17 cellular contexts compared by ENCODE assay signal in genomic region chr4:121358473-121358872, GRCh38. TPM values are rescaled to one million over a fixed set of nuclear protein-coding genes. Genes with fewer than 3 reads are reported as not detected.
A peak's percentile ranks its signal among the peaks of the same experiment; 100 is the strongest.
DNase-seq lines count a peak whose midpoint lies in the region; ATAC-seq and TF ChIP-seq lines count a peak whose summit lies in the region.
"Had no signal": no experiment of that assay in that cellular context is flagged by ENCODE, and none has a peak within 500 bp of the region (broad histone marks: within the 10 kb centered on the region; RNA-seq: fewer than 3 reads in every experiment).

No MANE protein-coding gene starts in this region.

- peaks cover 15 to 16% of the 10 kb centered on the region in 2 donors for H3K9me3 Mint-ChIP-seq in stimulated activated naive CD8-positive, alpha-beta T cell treated with anti-CD3 and anti-CD28 coated beads, Interleukin-15, amount 100 ng/mL, for 72 hours

- in situ Hi-C loops in brain microvascular endothelial cell (cut with HindIII; ENCODE audit: low pct_ligation_motif_present, low sequenced_read_pairs), result no loop called here

- H3K36me3 ChIP-seq in brain microvascular endothelial cell (replicated peaks) (no peaks in the 10 kb centered on the region), ascending aorta (no peaks in the 10 kb centered on the region)

- H3K27ac ChIP-seq in brain microvascular endothelial cell (no peak overlapping the region), ascending aorta (no peak overlapping the region)

- H3K27me3 ChIP-seq in brain microvascular endothelial cell (replicated peaks) (no peaks in the 10 kb centered on the region), ascending aorta (no peaks in the 10 kb centered on the region)

- no peaks in the 10 kb centered on the region for H3K4me1 Mint-ChIP-seq in stimulated activated naive CD8-positive, alpha-beta T cell treated with anti-CD3 and anti-CD28 coated beads, Interleukin-15, amount 100 ng/mL, for 72 hours
- H3K4me1 Mint-ChIP-seq: CD4-positive, CD25-positive, alpha-beta regulatory T cell had no signal

- intact Hi-C loops in ascending aorta (cut with DNase I), result no loop called here

- no peak overlapping the region for H3K4me3 ChIP-seq in brain microvascular endothelial cell (ENCODE audit: low read depth, low read length)
- H3K4me3 ChIP-seq in ascending aorta, result no peak overlapping the region
- H3K4me3 ChIP-seq: mucosa of descending colon had no signal

- H3K27me3 Mint-ChIP-seq in stimulated activated naive CD8-positive, alpha-beta T cell treated with anti-CD3 and anti-CD28 coated beads, Interleukin-15, amount 100 ng/mL, for 72 hours, result peaks cover 31% of the 10 kb centered on the region

- H3K9me3 ChIP-seq in ascending aorta, result no peaks in the 10 kb centered on the region

- no peak for ATAC-seq in stimulated activated naive CD8-positive, alpha-beta T cell treated with anti-CD3 and anti-CD28 coated beads, Interleukin-15, amount 100 ng/mL, for 72 hours
- ATAC-seq in GM19463 (IDR thresholded peaks at IDR 0.05; ENCODE audit: unreplicated experiment), result no peak
- ATAC-seq: activated T-cell treated with anti-CD3 and anti-CD28 coated beads, Interleukin-2, amount 50 U/mL, for 4 hours; mucosa of descending colon had no signal

- no peaks in the 10 kb centered on the region for H3K4me1 ChIP-seq in ascending aorta

- peak; percentile 53 for DNase-seq in COLO829 (ENCODE audit: low spot score)
- DNase-seq in M059J (ENCODE audit: low read depth), result peak; percentile 52
- peak; percentile 34 for DNase-seq in brain microvascular endothelial cell
- DNase-seq in lung microvascular endothelial cell (ENCODE audit: low read depth in 2 of 2), result peak; percentile 10
- no peak for DNase-seq in retina
- DNase-seq in stimulated activated naive CD8-positive, alpha-beta T cell treated with anti-CD3 and anti-CD28 coated beads, Interleukin-15, amount 100 ng/mL, for 72 hours, result no peak
- DNase-seq in ascending aorta (ENCODE audit: low spot score in 2 of 2), result no peak
- DNase-seq: activated T-cell treated with anti-CD3 and anti-CD28 coated beads, Interleukin-2, amount 50 U/mL, for 4 hours; CD4-positive, CD25-positive, alpha-beta regulatory T cell; mucosa of descending colon; NCI-H146; NCI-H748 treated with DMSO at 0.1 percent for 48 hours; posterior cingulate gyrus; stimulated activated CD4-positive, alpha-beta T cell treated with anti-CD3 and anti-CD28 coated beads, Interleukin-4, amount 100 ng/mL, for 1 hour; stimulated activated naive CD4-positive, alpha-beta T cell had no signal

- no peak overlapping the region for H3K4me3 Mint-ChIP-seq in stimulated activated naive CD8-positive, alpha-beta T cell treated with anti-CD3 and anti-CD28 coated beads, Interleukin-15, amount 100 ng/mL, for 72 hours
- H3K4me3 Mint-ChIP-seq: activated T-cell treated with anti-CD3 and anti-CD28 coated beads, Interleukin-2, amount 50 U/mL, for 4 hours; CD4-positive, CD25-positive, alpha-beta regulatory T cell had no signal

- TF ChIP-seq CTCF in brain microvascular endothelial cell (IDR thresholded peaks at IDR 0.05; ENCODE audit: low read depth, low read length, missing control alignments) (no peak), ascending aorta (IDR thresholded peaks at IDR 0.05) (no peak)

- H3K27ac Mint-ChIP-seq in stimulated activated naive CD8-positive, alpha-beta T cell treated with anti-CD3 and anti-CD28 coated beads, Interleukin-15, amount 100 ng/mL, for 72 hours, result no peak overlapping the region
- H3K27ac Mint-ChIP-seq: CD4-positive, CD25-positive, alpha-beta regulatory T cell had no signal

RNA-seq across cellular contexts. Expression of gene QRFPR, which starts 22.3 kb away (rescaled TPM):
- not detected in 2 replicates for total RNA-seq in M059J (2014; rRNA removed; shearing (Covaris generic))
- 0.40 and 0.44 TPM in 2 replicates for total RNA-seq in lung microvascular endothelial cell
- 0.21 TPM for total RNA-seq in ascending aorta
- total RNA-seq: activated T-cell treated with anti-CD3 and anti-CD28 coated beads, Interleukin-2, amount 50 U/mL, for 4 hours; CD4-positive, CD25-positive, alpha-beta regulatory T cell; epithelial cell of proximal tubule; mucosa of descending colon had no signal

Comparison
In these comparisons a context has a peak if more than half of its experiments do, and no peak if none do; other contexts are left out.
1. DNase-seq: peak in COLO829 (single experiment), M059J (single experiment), brain microvascular endothelial cell (single experiment) and lung microvascular endothelial cell (2 of 2); none in retina (single experiment), stimulated activated naive CD8-positive, alpha-beta T cell treated with anti-CD3 and anti-CD28 coated beads, Interleukin-15, amount 100 ng/mL, for 72 hours (0 of 2) and ascending aorta (0 of 2).